ENCODE assay signal across 10 cellular contexts in the genomic region with DNA sequence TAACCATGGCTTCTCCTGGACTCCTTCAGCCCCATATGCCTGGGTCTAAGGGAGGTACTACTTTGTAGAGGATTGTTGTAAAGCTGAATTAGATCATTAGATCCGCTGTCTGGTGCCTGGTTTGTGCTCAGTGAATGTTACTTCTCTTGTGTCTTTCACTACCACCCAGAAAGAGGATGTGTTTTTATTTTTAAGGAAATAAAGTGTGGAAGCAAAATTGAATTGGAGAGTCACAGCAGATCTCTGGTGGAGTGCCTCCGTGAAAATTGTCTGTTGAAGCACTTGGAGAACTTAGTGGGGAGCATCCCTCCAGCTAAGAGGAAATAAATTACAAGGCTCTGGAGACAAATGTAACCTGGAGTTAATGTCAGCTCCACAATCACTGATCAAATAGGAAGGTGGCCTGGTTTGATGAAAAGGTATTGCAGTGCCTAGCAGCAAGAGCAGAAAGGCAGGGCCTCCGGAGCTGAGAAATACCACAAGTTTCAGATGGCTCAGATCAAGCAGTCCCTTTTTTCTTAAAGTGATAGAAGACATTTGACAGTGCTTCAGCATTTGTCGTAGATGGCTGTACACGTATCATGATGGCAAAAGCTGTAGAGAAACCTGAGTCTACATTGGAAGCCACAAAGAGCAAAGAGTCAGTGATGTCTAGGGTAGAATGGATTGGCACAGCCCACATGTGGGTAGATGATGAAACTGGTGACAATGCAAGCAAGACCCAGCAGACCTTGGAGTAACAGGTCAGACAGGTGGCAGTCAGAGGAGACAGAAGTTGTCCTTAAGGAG.
DNase-seq lines count a peak whose midpoint lies in the region; ATAC-seq and TF ChIP-seq lines count a peak whose summit lies in the region.
"Had no signal": no experiment of that assay in that cellular context is flagged by ENCODE, and none has a peak within 500 bp of the region (broad histone marks: within the 10 kb centered on the region; RNA-seq: fewer than 3 reads in every experiment).

No MANE protein-coding gene starts in this region.

- H3K4me2 ChIP-seq in OCI-LY1 (ENCODE audit: low read length): peak overlapping the region; percentile 70

- 84 to 89% methylated on average over 1 to 5 of the region's 5 CpGs for WGBS in gastroesophageal sphincter (ENCODE audit: low coverage in 1 of 2), 2 donors

- DNase-seq in GM10266 (ENCODE audit: extremely low spot score): peak; percentile 33
- DNase-seq in GM20000 (ENCODE audit: low spot score): peak; percentile 49
- no peak for DNase-seq in mesenteric fat pad (ENCODE audit: low spot score)
- DNase-seq in hepatic stellate cell (ENCODE audit: low spot score): no peak
- DNase-seq in kidney glomerular epithelial cell (lab: John Stamatoyannopoulos, UW): no peak
- DNase-seq: DND-41, T1000 had no signal

- no peak for TF ChIP-seq POLR2A in gastroesophageal sphincter (IDR thresholded peaks at IDR 0.05)

- H3K4me3 ChIP-seq in OCI-LY1 (ENCODE audit: low read depth, low read length, poor library complexity, severe bottlenecking): no peak overlapping the region
- no peak overlapping the region for H3K4me3 ChIP-seq in gastroesophageal sphincter

- H2AFZ ChIP-seq in OCI-LY1 (ENCODE audit: low read length): no peak overlapping the region

- TF ChIP-seq CTCF in GM10266 (IDR thresholded peaks at IDR 0.05; ENCODE audit: control insufficient read depth, insufficient read depth, low read depth, missing control alignments) (no peak), GM20000 (IDR thresholded peaks at IDR 0.05; ENCODE audit: extremely low read depth, missing control alignments) (no peak), OCI-LY1 (IDR thresholded peaks at IDR 0.05; ENCODE audit: low read length) (no peak), gastroesophageal sphincter (IDR thresholded peaks at IDR 0.05) (no peak)

- no peaks in the 10 kb centered on the region for H3K9me3 ChIP-seq in OCI-LY1 (ENCODE audit: low read length)
- H3K9me3 ChIP-seq in gastroesophageal sphincter: no peaks in the 10 kb centered on the region

- H3K36me3 ChIP-seq in OCI-LY1 (ENCODE audit: insufficient read depth, low read length) (no peaks in the 10 kb centered on the region), gastroesophageal sphincter (no peaks in the 10 kb centered on the region)

- H3K9me2 ChIP-seq in OCI-LY1 (ENCODE audit: low read depth, low read length): no peaks in the 10 kb centered on the region

- H4K20me1 ChIP-seq in OCI-LY1 (ENCODE audit: insufficient read depth, low read length): no peaks in the 10 kb centered on the region

- peaks cover 69% of the 10 kb centered on the region for H3K4me1 ChIP-seq in OCI-LY1 (ENCODE audit: insufficient read depth, low read length, severe bottlenecking)
- H3K4me1 ChIP-seq in gastroesophageal sphincter: peaks cover 0 to 37% (median 14%) of the 10 kb centered on the region in 3 donors

- no peak for TF ChIP-seq EP300 in gastroesophageal sphincter (IDR thresholded peaks at IDR 0.05)

- peak overlapping the region; percentile 99 for H3K27ac ChIP-seq in OCI-LY1 (ENCODE audit: low read depth, low read length, poor library complexity, severe bottlenecking)
- H3K27ac ChIP-seq in gastroesophageal sphincter: no peak overlapping the region

- ATAC-seq in esophagus mucosa (peak; percentile 45), gastroesophageal sphincter (no peak)

- H3K27me3 ChIP-seq in OCI-LY1 (ENCODE audit: insufficient read depth, low read length): no peaks in the 10 kb centered on the region
- no peaks in the 10 kb centered on the region for H3K27me3 ChIP-seq in gastroesophageal sphincter

- H3K9ac ChIP-seq in OCI-LY1 (ENCODE audit: low read length): peak overlapping the region; percentile 34

- H3K79me2 ChIP-seq in OCI-LY1 (ENCODE audit: insufficient read depth, low read length): no peaks in the 10 kb centered on the region

- H3F3A ChIP-seq in OCI-LY1 (ENCODE audit: insufficient read depth, low read length): peaks cover 6% of the 10 kb centered on the region

Comparison
In these comparisons a context has a peak if more than half of its experiments do, and no peak if none do; other contexts are left out.
1. DNase-seq: peak in GM10266 (single experiment) and GM20000 (single experiment); none in mesenteric fat pad (single experiment), hepatic stellate cell (single experiment) and kidney glomerular epithelial cell (single experiment).